Comparison of ENCODE assay signal across 8 cellular contexts in genomic region chr12:96035283-96036236, GRCh38. TPM values are rescaled to one million over a fixed set of nuclear protein-coding genes. Genes with fewer than 3 reads are reported as not detected.
DNase-seq lines count a peak whose midpoint lies in the region; ATAC-seq and TF ChIP-seq lines count a peak whose summit lies in the region.

TSS of gene LTA4H (minus strand) at chr12:96035587. CDS start at chr12:96035519, 68 bp downstream.

- peak within 1 kb of the TSS; percentile 78 for H3K4me3 ChIP-seq in LNCaP clone FGC (ENCODE audit: low read depth, low read length)

- POLR2A ChIA-PET in naive thymus-derived CD8-positive, alpha-beta T cell (lab: Charles Lee) = interaction anchor here (0.6 to 1.7 kb wide), 10 partner anchors 12 to 562 kb away, joined by 3 to 9 read pairs (median 4); partner anchors contain the start of genes AMDHD1, CCDC38, METAP2 and SNRPF

- H3K4me1 Mint-ChIP-seq in naive thymus-derived CD8-positive, alpha-beta T cell = peaks cover 7 to 21% (median 13%) of the 10 kb centered on the region in 4 donors

- H3K27me3 Mint-ChIP-seq in naive thymus-derived CD8-positive, alpha-beta T cell = no peaks in the 10 kb centered on the region

- H3K27ac Mint-ChIP-seq in naive thymus-derived CD8-positive, alpha-beta T cell = no peak within 1 kb of the TSS

- no peaks in the 10 kb centered on the region for H3K36me3 Mint-ChIP-seq in naive thymus-derived CD8-positive, alpha-beta T cell

- peak; percentile 88 to 95 for ATAC-seq in naive thymus-derived CD8-positive, alpha-beta T cell

- DNase-seq in EL (peak; percentile 99), H4 (ENCODE audit: low spot score) (peak; percentile 97), LNCaP clone FGC (ENCODE audit: low read depth) (peak; percentile 95), RPMI8226 (peak; percentile 99), fibroblast of peridontal ligament (ENCODE audit: extremely low read depth) (peak; percentile 99)
- peak; percentile 90 to 91 for DNase-seq in activated T-helper 1 cell treated with anti-CD3 and anti-CD28 coated beads, Interleukin-2, amount 50 U/mL, for 16 hours (ENCODE audit: low read depth in 1 of 2, low spot score in 1 of 2)
- DNase-seq in naive thymus-derived CD8-positive, alpha-beta T cell = peak; percentile 87 to 100 (median 96)
- DNase-seq in stimulated activated naive CD4-positive, alpha-beta T cell (lab: John Stamatoyannopoulos, UW) = peak; percentile 93 to 100 (median 96)

- no peak within 1 kb of the TSS for H3K4me3 Mint-ChIP-seq in naive thymus-derived CD8-positive, alpha-beta T cell

- TF ChIP-seq CTCF in LNCaP clone FGC (IDR thresholded peaks at IDR 0.05; ENCODE audit: control insufficient read depth, extremely low read depth, insufficient read depth) = no peak

- H3K9me3 Mint-ChIP-seq in naive thymus-derived CD8-positive, alpha-beta T cell = no peaks in the 10 kb centered on the region

RNA-seq across cellular contexts. Expression of gene LTA4H, which starts in this region (rescaled TPM):
- total RNA-seq in H4 (2014; rRNA removed; shearing (Covaris generic)) = 67.7 and 85.7 TPM in 2 replicates
- total RNA-seq in naive thymus-derived CD8-positive, alpha-beta T cell = 10 to 100 TPM; 62.0 to 66.8 TPM
- 10 to 100 TPM; 68.6 to 80.9 (median 75.0) TPM for polyA plus RNA-seq in naive thymus-derived CD8-positive, alpha-beta T cell

Comparison
In these comparisons a context has a peak if more than half of its experiments do, and no peak if none do; other contexts are left out.
1. Peak in every context shown above with its lines: DNase-seq, ATAC-seq and H3K4me3 ChIP-seq.